In genomic region chr19:45638930-45639729, GRCh38 we compare ENCODE assay signal across 8 cellular contexts. TPM values are rescaled to one million over a fixed set of nuclear protein-coding genes. Genes with fewer than 3 reads are reported as not detected.
DNase-seq lines count a peak whose midpoint lies in the region; ATAC-seq and TF ChIP-seq lines count a peak whose summit lies in the region.

Gene EML2, minus strand, starts transcription at chr19:45639397. Its CDS starts 21 bp downstream, at chr19:45639376.

- POLR2A ChIA-PET in CD8-positive, alpha-beta memory T cell (lab: Charles Lee): interaction anchor here (1.3 kb wide), 1 partner anchor 53 kb away, joined by 3 read pairs; the partner anchor contains the start of genes QPCTL and SNRPD2

- peaks cover 27 to 48% (median 34%) of the 10 kb centered on the region in 3 donors for H3K4me1 Mint-ChIP-seq in CD8-positive, alpha-beta memory T cell
- H3K4me1 Mint-ChIP-seq in T-helper 2 cell treated with Interferon-gamma antibody and Interleukin-4, amounts not matched to agents 5 μg/mL and 100 μg/mL, for 36 hours (ENCODE audit: low read depth): peaks cover 35% of the 10 kb centered on the region

- H3K4me1 ChIP-seq in CD8-positive, alpha-beta memory T cell (ENCODE audit: insufficient read depth, low read length): peaks cover 43% of the 10 kb centered on the region
- H3K4me1 ChIP-seq in body of pancreas: peaks cover 51% of the 10 kb centered on the region

- CTCF ChIA-PET in CD8-positive, alpha-beta memory T cell (lab: Charles Lee): interaction anchor here (1.2 to 5.4 kb wide), 4 partner anchors 34 to 141 kb away, joined by 4 to 78 read pairs (median 4); partner anchors contain the start of genes GPR4 and PPM1N

- no peaks in the 10 kb centered on the region for H3K9me3 ChIP-seq in CD8-positive, alpha-beta memory T cell (ENCODE audit: low read length)
- H3K9me3 ChIP-seq in body of pancreas: no peaks in the 10 kb centered on the region

- H3K27me3 ChIP-seq in CD8-positive, alpha-beta memory T cell (ENCODE audit: insufficient read depth, low read length, poor library complexity, severe bottlenecking): no peaks in the 10 kb centered on the region
- no peaks in the 10 kb centered on the region for H3K27me3 ChIP-seq in body of pancreas

- peaks cover 0 to 2% of the 10 kb centered on the region in 2 donors for H3K27me3 Mint-ChIP-seq in CD8-positive, alpha-beta memory T cell
- H3K27me3 Mint-ChIP-seq in T-helper 2 cell treated with Interferon-gamma antibody and Interleukin-4, amounts not matched to agents 5 μg/mL and 100 μg/mL, for 36 hours (ENCODE audit: low read depth): no peaks in the 10 kb centered on the region

- DNase-seq in CD8-positive, alpha-beta memory T cell: peak; percentile 31 to 59 (median 48)
- DNase-seq in HT1080 (ENCODE audit: low read depth) (no peak), body of pancreas (peak; percentile 49 to 73 (median 62)), iPS-NIHi11 (ENCODE audit: low spot score) (peak; percentile 70)
- peak; percentile 62 for DNase-seq in T-helper 2 cell treated with Interferon-gamma antibody and Interleukin-4, amounts not matched to agents 5 μg/mL and 100 μg/mL, for 36 hours (ENCODE audit: low spot score)
- peak; percentile 60 for DNase-seq in stimulated activated CD4-positive, alpha-beta T cell treated with anti-CD3 and anti-CD28 coated beads, Interleukin-12 subunit alpha, Interleukin-12 subunit beta, amount 100 ng/mL, for 4 hours

- H3K36me3 ChIP-seq in CD8-positive, alpha-beta memory T cell (ENCODE audit: insufficient read depth, low read length): no peaks in the 10 kb centered on the region
- no peaks in the 10 kb centered on the region for H3K36me3 ChIP-seq in body of pancreas (replicated peaks in 1 of 2; ENCODE audit: insufficient read depth in 1 of 2, low read depth in 2 of 2)

- intact Hi-C loops in body of pancreas (cut with DNase I): no loop called here

- H3K36me3 Mint-ChIP-seq in CD8-positive, alpha-beta memory T cell: peaks cover 0 to 11% (median 0%) of the 10 kb centered on the region in 3 donors
- peaks cover 11% of the 10 kb centered on the region for H3K36me3 Mint-ChIP-seq in T-helper 2 cell treated with Interferon-gamma antibody and Interleukin-4, amounts not matched to agents 5 μg/mL and 100 μg/mL, for 36 hours (ENCODE audit: low read depth)

- 0 to 1% methylated on average over 11 to 52 of the region's 52 CpGs for WGBS in body of pancreas, 2 donors

- peak within 1 kb of the TSS; percentile 88 to 98 (median 94) for H3K4me3 Mint-ChIP-seq in CD8-positive, alpha-beta memory T cell
- H3K4me3 Mint-ChIP-seq in T-helper 2 cell treated with Interferon-gamma antibody and Interleukin-4, amounts not matched to agents 5 μg/mL and 100 μg/mL, for 36 hours: peak within 1 kb of the TSS; percentile 87

- no peaks in the 10 kb centered on the region for H3K9me3 Mint-ChIP-seq in CD8-positive, alpha-beta memory T cell
- no peaks in the 10 kb centered on the region for H3K9me3 Mint-ChIP-seq in T-helper 2 cell treated with Interferon-gamma antibody and Interleukin-4, amounts not matched to agents 5 μg/mL and 100 μg/mL, for 36 hours

- peak within 1 kb of the TSS; percentile 81 to 95 (median 90) for H3K27ac Mint-ChIP-seq in CD8-positive, alpha-beta memory T cell
- H3K27ac Mint-ChIP-seq in T-helper 2 cell treated with Interferon-gamma antibody and Interleukin-4, amounts not matched to agents 5 μg/mL and 100 μg/mL, for 36 hours: peak within 1 kb of the TSS; percentile 86

- TF ChIP-seq CTCF in body of pancreas (IDR thresholded peaks at IDR 0.05): peak in 1 of 7 experiments; percentile 20

- peak; percentile 41 for ATAC-seq in body of pancreas
- ATAC-seq in GM18909 (IDR thresholded peaks at IDR 0.05; ENCODE audit: poor library complexity, unreplicated experiment): no peak
- ATAC-seq in GM21447 (IDR thresholded peaks at IDR 0.05; ENCODE audit: unreplicated experiment): no peak

- H3K4me3 ChIP-seq in CD8-positive, alpha-beta memory T cell (ENCODE audit: low read length): peak within 1 kb of the TSS; percentile 89
- peak within 1 kb of the TSS; percentile 15 to 62 for H3K4me3 ChIP-seq in body of pancreas

- H3K27ac ChIP-seq in CD8-positive, alpha-beta memory T cell (ENCODE audit: low read depth, low read length): peak within 1 kb of the TSS; percentile 61
- peak within 1 kb of the TSS; percentile 22 to 89 (median 56) for H3K27ac ChIP-seq in body of pancreas

- peak in 2 of 3 donors; percentile 40 to 45 for TF ChIP-seq POLR2A in body of pancreas (IDR thresholded peaks at IDR 0.05)

RNA-seq across cellular contexts. Expression of gene EML2, which starts in this region (rescaled TPM):
- total RNA-seq in CD8-positive, alpha-beta memory T cell: 100 to 1,000 TPM; 122 to 128 TPM
- 18.8 TPM for polyA plus RNA-seq in CD8-positive, alpha-beta memory T cell
- 18.8 and 28.4 TPM in 2 replicates for total RNA-seq in HT1080 (2014; rRNA removed; shearing (Covaris generic))
- polyA plus RNA-seq in HT1080 (2015; cell fraction: cytosol; rRNA removed): 30.7 and 32.6 TPM in 2 replicates
- 102 and 116 TPM in 2 replicates for polyA plus RNA-seq in HT1080 (2015; cell fraction: nucleus; rRNA removed)
- total RNA-seq in body of pancreas: 10 to 100 TPM; 25.7 to 60.6 TPM
